Comparison of ENCODE assay signal across 30 cellular contexts in genomic region chr3:125098929-125099328, GRCh38. TPM values are rescaled to one million over a fixed set of nuclear protein-coding genes. Genes with fewer than 3 reads are reported as not detected.
DNase-seq lines count a peak whose midpoint lies in the region; TF ChIP-seq lines count a peak whose summit lies in the region.
"Had no signal": no experiment of that assay in that cellular context is flagged by ENCODE, and none has a peak within 500 bp of the region (broad histone marks: within the 10 kb centered on the region; RNA-seq: fewer than 3 reads in every experiment).

No MANE protein-coding gene starts in this region.

- intact Hi-C loops in MCF 10A (cut with micrococcal nuclease) (no loop called here), ascending aorta (cut with DNase I) (no loop called here)

- no peaks in the 10 kb centered on the region for H3K36me3 Mint-ChIP-seq in MCF 10A (ENCODE audit: insufficient read depth, unreplicated experiment)

- H3K9me3 Mint-ChIP-seq in MCF 10A (ENCODE audit: unreplicated experiment): peaks cover 7% of the 10 kb centered on the region

- H2AK5ac ChIP-seq in mesenchymal stem cell (ENCODE audit: low read length, severe bottlenecking): no peak overlapping the region

- peak overlapping the region; percentile 61 for H2BK120ac ChIP-seq in mesenchymal stem cell (ENCODE audit: low read depth, low read length)

- peaks cover 2% of the 10 kb centered on the region for H3K9me3 ChIP-seq in adipocyte (ENCODE audit: control insufficient read depth, low read length)
- H3K9me3 ChIP-seq in mesenchymal stem cell (ENCODE audit: control insufficient read depth, low read length): no peaks in the 10 kb centered on the region
- H3K9me3 ChIP-seq in ascending aorta: peaks cover 0 to 9% of the 10 kb centered on the region in 2 donors
- H3K9me3 ChIP-seq: vagina had no signal

- H4K91ac ChIP-seq in mesenchymal stem cell (ENCODE audit: low read length): no peak overlapping the region

- H3K4me3 ChIP-seq in AG10803 (ENCODE audit: low read length) (no peak overlapping the region), H7 (ENCODE audit: insufficient read depth, low read depth, low read length) (no peak overlapping the region), adipocyte (ENCODE audit: low read length) (no peak overlapping the region), mesenchymal stem cell (ENCODE audit: insufficient read depth in 1 of 2, low read depth in 1 of 2, low read length in 2 of 2) (no peak overlapping the region), ascending aorta (no peak overlapping the region)
- H3K4me3 ChIP-seq: vagina had no signal

- H3K27me3 Mint-ChIP-seq in MCF 10A (ENCODE audit: insufficient read depth, unreplicated experiment): no peaks in the 10 kb centered on the region

- H3K23ac ChIP-seq in mesenchymal stem cell (ENCODE audit: low read length in 2 of 2): no peak overlapping the region

- peaks cover 1% of the 10 kb centered on the region for H3K79me1 ChIP-seq in mesenchymal stem cell (replicated peaks; ENCODE audit: low read length, poor library complexity, severe bottlenecking)

- H2BK12ac ChIP-seq in mesenchymal stem cell (ENCODE audit: low read length in 2 of 2): no peak overlapping the region

- no peak overlapping the region for H3K4ac ChIP-seq in mesenchymal stem cell (ENCODE audit: low read depth in 1 of 2, low read length in 2 of 2)

- peaks cover 6% of the 10 kb centered on the region for H3K4me1 Mint-ChIP-seq in MCF 10A (ENCODE audit: insufficient read depth, unreplicated experiment)
- H3K4me1 Mint-ChIP-seq: activated naive CD8-positive, alpha-beta T cell treated with anti-CD3 and anti-CD28 coated beads for 36 hours; B cell; CD8-positive, alpha-beta memory T cell; central memory CD8-positive, alpha-beta T cell; mesothelial cell of epicardium; stimulated activated naive CD8-positive, alpha-beta T cell treated with anti-CD3 and anti-CD28 coated beads, Interleukin-15, amount 100 ng/mL, for 72 hours had no signal

- POLR2A ChIA-PET in MCF 10A (lab: Yijun Ruan, JAX): interaction anchor here (1.0 kb wide), 1 partner anchor 18 kb away, joined by 3 read pairs; no protein-coding TSS in a partner anchor

- no peaks in the 10 kb centered on the region for H3K36me3 ChIP-seq in H7 (replicated peaks; ENCODE audit: control insufficient read depth, insufficient read depth, low read length)
- H3K36me3 ChIP-seq in adipocyte (ENCODE audit: control insufficient read depth, insufficient read depth, low read length, severe bottlenecking): no peaks in the 10 kb centered on the region
- H3K36me3 ChIP-seq in mesenchymal stem cell (ENCODE audit: control insufficient read depth in 1 of 2, insufficient read depth in 2 of 2, low read depth in 1 of 2, low read length in 2 of 2): peaks cover 0 to 2% of the 10 kb centered on the region in 2 experiments
- no peaks in the 10 kb centered on the region for H3K36me3 ChIP-seq in ascending aorta
- H3K36me3 ChIP-seq: vagina had no signal

- peak overlapping the region; percentile 42 for H4K8ac ChIP-seq in mesenchymal stem cell (ENCODE audit: low read length)

- H3K14ac ChIP-seq in mesenchymal stem cell (ENCODE audit: low read length in 2 of 2): no peak overlapping the region

- WGBS in mesenchymal stem cell: 88% methylated on average over 2 of the region's 4 CpGs

- no peak overlapping the region for H3K4me3 Mint-ChIP-seq in MCF 10A (ENCODE audit: unreplicated experiment)
- H3K4me3 Mint-ChIP-seq: activated CD4-positive, alpha-beta memory T cell treated with anti-CD3 and anti-CD28 coated beads for 36 hours; activated naive CD8-positive, alpha-beta T cell treated with anti-CD3 and anti-CD28 coated beads for 36 hours; B cell; CD8-positive, alpha-beta memory T cell; central memory CD8-positive, alpha-beta T cell; mesothelial cell of epicardium; naive B cell; stimulated activated naive CD8-positive, alpha-beta T cell treated with anti-CD3 and anti-CD28 coated beads, Interleukin-15, amount 100 ng/mL, for 72 hours; T-helper 1 cell treated with Interleukin-12 subunit alpha and Interleukin-12 subunit beta and Interleukin-4 antibody, amounts not matched to agents 30 μg/mL and 1 μg/mL, for 36 hours had no signal

- no peak overlapping the region for H2BK5ac ChIP-seq in mesenchymal stem cell (ENCODE audit: low read depth, low read length, poor library complexity, severe bottlenecking)

- H3K9ac ChIP-seq in adipocyte (ENCODE audit: low read length) (no peak overlapping the region), mesenchymal stem cell (ENCODE audit: low read length) (peak overlapping the region; percentile 2)

- BruUV-seq in MCF 10A (replicated peaks; lab: Mats Ljungman, UMichigan): no TSS peak

- TF ChIP-seq CTCF in AG10803 (conservative IDR thresholded peaks at IDR 0.05; ENCODE audit: low read length): no peak
- no peak for TF ChIP-seq CTCF in MCF 10A (IDR thresholded peaks at IDR 0.05; ENCODE audit: unreplicated experiment)
- no peak for TF ChIP-seq CTCF in ascending aorta (IDR thresholded peaks at IDR 0.05)

- H3K27ac ChIP-seq in mesenchymal stem cell (ENCODE audit: low read length, poor library complexity, severe bottlenecking) (no peak overlapping the region), ascending aorta (no peak overlapping the region)
- H3K27ac ChIP-seq: vagina had no signal

- peak overlapping the region in 1 of 2 experiments; percentile 43 for H3K18ac ChIP-seq in mesenchymal stem cell (ENCODE audit: low read depth in 1 of 2, low read length in 2 of 2)

- H2BK15ac ChIP-seq in mesenchymal stem cell (ENCODE audit: low read depth, poor library complexity, severe bottlenecking): no peak overlapping the region

- H3K4me2 ChIP-seq in mesenchymal stem cell (ENCODE audit: low read length, poor library complexity, severe bottlenecking): no peak overlapping the region

- H3K4me1 ChIP-seq in adipocyte (ENCODE audit: control insufficient read depth, insufficient read depth, low read length): no peaks in the 10 kb centered on the region
- H3K4me1 ChIP-seq in mesenchymal stem cell (ENCODE audit: control insufficient read depth, insufficient read depth, low read depth, low read length): no peaks in the 10 kb centered on the region
- H3K4me1 ChIP-seq in ascending aorta: no peaks in the 10 kb centered on the region
- H3K4me1 ChIP-seq: vagina had no signal

- no peak overlapping the region for H2AFZ ChIP-seq in mesenchymal stem cell (ENCODE audit: low read depth, low read length)

- no peaks in the 10 kb centered on the region for H3K27me3 ChIP-seq in H7 (ENCODE audit: control insufficient read depth, insufficient read depth, low read length)
- H3K27me3 ChIP-seq in adipocyte (replicated peaks; ENCODE audit: control insufficient read depth, insufficient read depth, low read length): no peaks in the 10 kb centered on the region
- H3K27me3 ChIP-seq in mesenchymal stem cell (ENCODE audit: control insufficient read depth in 1 of 2, insufficient read depth in 1 of 2, low read length in 2 of 2): no peaks in the 10 kb centered on the region
- H3K27me3 ChIP-seq in ascending aorta: no peaks in the 10 kb centered on the region
- H3K27me3 ChIP-seq: vagina had no signal

- CTCF ChIA-PET in MCF 10A (lab: Yijun Ruan, JAX): interaction anchor here (0.5 to 0.8 kb wide), 3 partner anchors 44 to 104 kb away, joined by 3 to 6 read pairs (median 3); no protein-coding TSS in a partner anchor

- H3K27ac Mint-ChIP-seq in MCF 10A (ENCODE audit: low read depth, unreplicated experiment): no peak overlapping the region
- H3K27ac Mint-ChIP-seq: activated CD4-positive, alpha-beta memory T cell treated with anti-CD3 and anti-CD28 coated beads for 36 hours; activated naive CD8-positive, alpha-beta T cell treated with anti-CD3 and anti-CD28 coated beads for 36 hours; activated T-helper 2 cell treated with anti-CD3 and anti-CD28 coated beads, Interferon-gamma antibody, Interleukin-2, Interleukin-4, amounts not matched to agents 10 μg/mL and 5 μg/mL and 100 μg/mL, durations not matched to agents 14 hours and 24 hours and 36 hours; B cell; CD8-positive, alpha-beta memory T cell; mesothelial cell of epicardium; naive B cell; stimulated activated naive CD8-positive, alpha-beta T cell treated with anti-CD3 and anti-CD28 coated beads, Interleukin-15, amount 100 ng/mL, for 72 hours; T-helper 1 cell treated with Interleukin-12 subunit alpha and Interleukin-12 subunit beta and Interleukin-4 antibody, amounts not matched to agents 30 μg/mL and 1 μg/mL, for 36 hours had no signal

- DNase-seq in AG10803 (ENCODE audit: low read depth): peak; percentile 50
- DNase-seq in H7: peak; percentile 54
- peak; percentile 28 for DNase-seq in adipocyte (ENCODE audit: low read depth)
- no peak for DNase-seq in mesenchymal stem cell
- no peak for DNase-seq in activated naive CD4-positive, alpha-beta T cell treated with anti-CD3 and anti-CD28 coated beads, Interleukin-2, amount 50 U/mL, for 16 hours
- DNase-seq in stimulated activated CD4-positive, alpha-beta T cell treated with anti-CD3 and anti-CD28 coated beads, Interleukin-15, amount 100 ng/mL, for 24 hours: no peak
- no peak for DNase-seq in MCF 10A (ENCODE audit: unreplicated experiment)
- DNase-seq in ascending aorta (ENCODE audit: low spot score in 2 of 2): no peak
- DNase-seq: activated CD4-positive, alpha-beta memory T cell treated with anti-CD3 and anti-CD28 coated beads for 36 hours; activated CD4-positive, CD25-positive, alpha-beta regulatory T cell treated with anti-CD3 and anti-CD28 coated beads, Interleukin-2, amount 50 U/mL, for 72 hours; activated CD8-positive, alpha-beta memory T cell treated with anti-CD3 and anti-CD28 coated beads, Interleukin-2, amount 50 U/mL, for 4 hours; activated naive CD8-positive, alpha-beta T cell treated with anti-CD3 and anti-CD28 coated beads for 36 hours; CD8-positive, alpha-beta memory T cell; DMS153; glutamatergic neuron; islet precursor cell; left ventricle myocardium superior; naive B cell; NCI-H1417; NCI-H2081; NCI-H226; NCI-H774; RPMI8226; stimulated activated naive CD8-positive, alpha-beta T cell treated with anti-CD3 and anti-CD28 coated beads, Interleukin-15, amount 100 ng/mL, for 72 hours had no signal

RNA-seq across cellular contexts. Expression of gene HEG1, which starts 43.1 kb away (rescaled TPM):
- 18.0 and 21.1 TPM in 2 replicates for total RNA-seq in H7 (2014; rRNA removed; shearing (Covaris generic))
- 134 TPM for polyA plus RNA-seq in mesenchymal stem cell (2013, experiment 1 of 2)
- 130 TPM for polyA plus RNA-seq in mesenchymal stem cell (2013, experiment 2 of 2)
- total RNA-seq in MCF 10A (2022) (8.6 and 10.3 TPM in 2 replicates), ascending aorta (153 TPM)

Comparison
In these comparisons a context has a peak if more than half of its experiments do, and no peak if none do; other contexts are left out.
1. DNase-seq: peak in AG10803 (single experiment), H7 (single experiment) and adipocyte (single experiment); none in mesenchymal stem cell (single experiment), activated naive CD4-positive, alpha-beta T cell treated with anti-CD3 and anti-CD28 coated beads, Interleukin-2, amount 50 U/mL, for 16 hours (single experiment), stimulated activated CD4-positive, alpha-beta T cell treated with anti-CD3 and anti-CD28 coated beads, Interleukin-15, amount 100 ng/mL, for 24 hours (single experiment), MCF 10A (single experiment) and ascending aorta (0 of 2).